In genomic region chr20:43837856-43838702, GRCh38 we compare ENCODE assay signal across 2 cellular contexts.
TF ChIP-seq lines count a peak whose summit lies in the region.

No MANE protein-coding gene starts in this region.

TF ChIP-seq in GM12891, 5 proteins besides CTCF, POLR2A, EP300 and RAD21:
- no peak for TF ChIP-seq PAX5 (IDR thresholded peaks at IDR 0.05; ENCODE audit: insufficient read depth, low read length, severe bottlenecking)
- no peak for TF ChIP-seq TAF1 (IDR thresholded peaks at IDR 0.05; ENCODE audit: low read depth, low read length)
- TF ChIP-seq POU2F2 (IDR thresholded peaks at IDR 0.05; ENCODE audit: low read depth, low read length): no peak
- no peak for TF ChIP-seq SPI1 (IDR thresholded peaks at IDR 0.05; ENCODE audit: low read depth, low read length)
- TF ChIP-seq POLR2AphosphoS5 (IDR thresholded peaks at IDR 0.05; ENCODE audit: low read depth, low read length): no peak

TF ChIP-seq in H1, 55 proteins besides CTCF, POLR2A, EP300 and RAD21:
- TF ChIP-seq EZH2 (IDR thresholded peaks at IDR 0.05; ENCODE audit: low read depth, low read length, severe bottlenecking): no peak
- TF ChIP-seq CBX5 (IDR thresholded peaks at IDR 0.05; ENCODE audit: low read depth, low read length): no peak
